8 cellular contexts compared by ENCODE assay signal in genomic region chr16:74407362-74407705, GRCh38. TPM values are rescaled to one million over a fixed set of nuclear protein-coding genes. Genes with fewer than 3 reads are reported as not detected.
DNase-seq lines count a peak whose midpoint lies in the region; ATAC-seq lines count a peak whose summit lies in the region.
"Not testable (repeated sequence)": the region's sequence is repeated elsewhere in the genome, so short reads cannot be mapped to it uniquely, and the experiment has no call there.

No MANE protein-coding gene starts in this region.

- ATAC-seq in Right ventricle myocardium inferior (peak; percentile 47), left colon (peak; percentile 48)
- ATAC-seq in naive thymus-derived CD4-positive, alpha-beta T cell, result peak; percentile 10

- H3K9me3 ChIP-seq in GM23248 (ENCODE audit: low read depth); ectodermal cell (ENCODE audit: control insufficient read depth, low read length); naive thymus-derived CD4-positive, alpha-beta T cell (ENCODE audit: control insufficient read depth in 2 of 3, low read length in 3 of 3): not testable (repeated sequence)

- POLR2A ChIA-PET in naive thymus-derived CD4-positive, alpha-beta T cell (lab: Charles Lee), result not testable (repeated sequence)

- H3K27ac ChIP-seq in GM23248; ectodermal cell (ENCODE audit: insufficient read depth, low read depth, low read length, poor library complexity, severe bottlenecking); naive thymus-derived CD4-positive, alpha-beta T cell (ENCODE audit: low read depth, low read length): not testable (repeated sequence)
- H3K27ac ChIP-seq in urinary bladder (ENCODE audit: low read depth), result peak overlapping the region; percentile 38

- H3K27ac Mint-ChIP-seq in naive thymus-derived CD4-positive, alpha-beta T cell, result not testable (repeated sequence)

- H3K9me3 Mint-ChIP-seq in naive thymus-derived CD4-positive, alpha-beta T cell, result not testable (repeated sequence)

- H3K9ac ChIP-seq in GM23248, result peak overlapping the region; percentile 77

- H2AFZ ChIP-seq in GM23248, result peak overlapping the region; percentile 71

- not testable (repeated sequence) for H3K4me1 ChIP-seq in GM23248 (ENCODE audit: insufficient read depth); ectodermal cell (ENCODE audit: control insufficient read depth, insufficient read depth, low read length); naive thymus-derived CD4-positive, alpha-beta T cell (ENCODE audit: control insufficient read depth in 2 of 2, insufficient read depth in 2 of 2, low read length in 2 of 2); urinary bladder (ENCODE audit: insufficient read depth)

- not testable (repeated sequence) for H3K4me1 Mint-ChIP-seq in naive thymus-derived CD4-positive, alpha-beta T cell

- CTCF ChIA-PET in naive thymus-derived CD4-positive, alpha-beta T cell (lab: Charles Lee), result not testable (repeated sequence)

- peak; percentile 33 for DNase-seq in GM23248
- peak; percentile 20 for DNase-seq in activated T-cell treated with anti-CD3 and anti-CD28 coated beads, Interleukin-2, amount 50 U/mL, for 1 hour
- not testable (repeated sequence) for DNase-seq in Right ventricle myocardium inferior (ENCODE audit: missing footprints); naive thymus-derived CD4-positive, alpha-beta T cell; skeletal muscle cell (ENCODE audit: low read depth)
- peak in 1 of 2 donors; percentile 22 for DNase-seq in left colon

- H3K4me3 ChIP-seq in GM23248 (peak overlapping the region; percentile 64), ectodermal cell (ENCODE audit: insufficient read depth, low read depth, low read length) (peak overlapping the region; percentile 16), skeletal muscle cell (ENCODE audit: low read depth, low read length) (peak overlapping the region; percentile 35)
- not testable (repeated sequence) for H3K4me3 ChIP-seq in naive thymus-derived CD4-positive, alpha-beta T cell (ENCODE audit: low read length); urinary bladder (ENCODE audit: low read depth, low read length)

- H3K79me2 ChIP-seq in GM23248 (ENCODE audit: insufficient read depth), result not testable (repeated sequence)

- H3K27me3 ChIP-seq in GM23248 (replicated peaks; ENCODE audit: insufficient read depth); ectodermal cell (ENCODE audit: control insufficient read depth, insufficient read depth, low read length, poor library complexity, severe bottlenecking); naive thymus-derived CD4-positive, alpha-beta T cell (ENCODE audit: control insufficient read depth in 2 of 2, insufficient read depth in 2 of 2, low read length in 2 of 2): not testable (repeated sequence)

- H3F3A ChIP-seq in GM23248 (ENCODE audit: insufficient read depth), result not testable (repeated sequence)

- H3K9me2 ChIP-seq in GM23248 (ENCODE audit: insufficient read depth), result not testable (repeated sequence)

- WGBS in GM23248 (ENCODE audit: low coverage in 1 of 2, low lambda C conversion rate in 2 of 2, missing lambda C conversion rate in 2 of 2), 2 experiments, result 20 to 30% methylated on average over 13 to 16 of the region's 23 CpGs
- 23 to 26% methylated on average over 11 of the region's 23 CpGs for WGBS in ectodermal cell, 2 experiments
- WGBS in urinary bladder, result 11% methylated on average over 15 of the region's 23 CpGs

- H3K4me2 ChIP-seq in GM23248 (ENCODE audit: unreplicated experiment), result not testable (repeated sequence)

- not testable (repeated sequence) for H3K4me3 Mint-ChIP-seq in naive thymus-derived CD4-positive, alpha-beta T cell

- intact Hi-C loops in Right ventricle myocardium inferior (cut with DNase I); left colon (cut with DNase I, micrococcal nuclease); naive thymus-derived CD4-positive, alpha-beta T cell (cut with micrococcal nuclease): not testable (repeated sequence)

- not testable (repeated sequence) for H3K27me3 Mint-ChIP-seq in naive thymus-derived CD4-positive, alpha-beta T cell

- in situ Hi-C loops in GM23248 (cut with MboI), result not testable (repeated sequence)

- not testable (repeated sequence) for H3K36me3 Mint-ChIP-seq in naive thymus-derived CD4-positive, alpha-beta T cell

- H4K20me1 ChIP-seq in GM23248 (ENCODE audit: insufficient read depth), result not testable (repeated sequence)

- H3K36me3 ChIP-seq in GM23248 (ENCODE audit: low read depth); ectodermal cell (ENCODE audit: control insufficient read depth, insufficient read depth, low read length); naive thymus-derived CD4-positive, alpha-beta T cell (ENCODE audit: control insufficient read depth in 2 of 3, insufficient read depth in 3 of 3, low read length in 3 of 3); urinary bladder (ENCODE audit: insufficient read depth): not testable (repeated sequence)

RNA-seq across cellular contexts. Expression of gene CLEC18B, which starts 13.9 kb away (rescaled TPM):
- total RNA-seq in GM23248 (2014; rRNA removed; shearing (Covaris generic)), result 0.22 TPM in 1 of 2 replicates, not detected in the other
- polyA plus RNA-seq in GM23248 (2016; fragmentation: Nextera tagmentation; extraction: Ambion mirVana) (0.25 TPM in 1 of 2 replicates, not detected in the other), urinary bladder (0.29 TPM)
- 6.4 TPM for polyA plus RNA-seq in ectodermal cell (2013, experiment 1 of 4)
- 12.5 TPM for polyA plus RNA-seq in ectodermal cell (2013, experiment 2 of 4)
- 14.9 TPM for polyA plus RNA-seq in ectodermal cell (2013, experiment 3 of 4)
- 18.6 TPM for polyA plus RNA-seq in ectodermal cell (2013, experiment 4 of 4)
- total RNA-seq in Right ventricle myocardium inferior (0.51 TPM), left colon (1 to 10 TPM; 1.6 to 3.4 TPM), urinary bladder (not detected)
- total RNA-seq in naive thymus-derived CD4-positive, alpha-beta T cell, result 1 to 10 TPM in 4 of 5 experiments, under 1 TPM in 1; 0.49 to 3.0 (median 1.5) TPM
- not detected for polyA plus RNA-seq in naive thymus-derived CD4-positive, alpha-beta T cell

RNA-seq across cellular contexts. Expression of gene NPIPB15, which starts 31.2 kb away (rescaled TPM):
- total RNA-seq in GM23248 (2014; rRNA removed; shearing (Covaris generic)), result 0.11 TPM in 1 of 2 replicates, not detected in the other
- 1.6 and 1.8 TPM in 2 replicates for polyA plus RNA-seq in GM23248 (2016; fragmentation: Nextera tagmentation; extraction: Ambion mirVana)
- 7.9 TPM for polyA plus RNA-seq in ectodermal cell (2013, experiment 1 of 4)
- polyA plus RNA-seq in ectodermal cell (2013, experiment 2 of 4), result 8.2 TPM
- 5.5 TPM for polyA plus RNA-seq in ectodermal cell (2013, experiment 3 of 4)
- 6.9 TPM for polyA plus RNA-seq in ectodermal cell (2013, experiment 4 of 4)
- total RNA-seq in Right ventricle myocardium inferior, result not detected
- total RNA-seq in left colon, result 10 to 100 TPM; 12.4 to 20.5 TPM
- total RNA-seq in naive thymus-derived CD4-positive, alpha-beta T cell, result 10 to 100 TPM in 1 of 5 experiments, 1 to 10 TPM in 2, not detected in 2; 2.2 to 12.3 (median 9.8) TPM
- polyA plus RNA-seq in naive thymus-derived CD4-positive, alpha-beta T cell, result under 1 TPM in 1 of 2 donors, not detected in 1; 0.75 TPM
- 4.9 TPM for total RNA-seq in urinary bladder
- 6.4 TPM for polyA plus RNA-seq in urinary bladder
